11 cellular contexts compared by ENCODE assay signal in the genomic region with DNA sequence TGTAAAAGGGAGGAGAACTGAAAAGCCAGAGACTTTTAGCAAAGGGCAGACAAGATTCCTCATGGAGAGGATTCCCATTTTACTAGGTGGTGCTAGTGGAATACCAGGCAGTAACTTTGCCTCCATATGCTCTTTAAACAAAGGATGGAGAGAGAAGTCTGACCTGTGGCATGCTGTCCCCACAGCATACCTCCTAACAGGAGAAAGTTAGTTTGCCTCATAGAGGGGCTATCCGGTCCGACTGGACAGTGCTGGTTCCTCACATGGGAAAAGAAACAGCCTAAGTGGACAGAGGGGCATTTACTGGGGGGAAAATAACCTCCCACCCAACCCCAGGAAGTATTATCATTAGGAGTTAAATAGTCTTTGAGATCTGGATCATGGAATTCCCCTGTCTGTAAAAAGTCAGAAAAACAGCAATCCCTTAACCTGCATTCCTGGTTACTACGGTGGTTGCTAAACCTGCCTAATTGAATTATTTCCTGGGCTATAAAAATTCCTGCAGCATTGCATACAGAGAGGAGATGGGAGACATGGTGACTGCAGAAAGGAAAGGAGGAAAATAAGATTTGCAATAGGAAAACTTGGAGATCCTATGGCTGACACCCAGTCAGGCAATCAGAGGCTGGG. TPM values are rescaled to one million over a fixed set of nuclear protein-coding genes. Genes with fewer than 3 reads are reported as not detected.
DNase-seq lines count a peak whose midpoint lies in the region; ATAC-seq and TF ChIP-seq lines count a peak whose summit lies in the region.
"Had no signal": no experiment of that assay in that cellular context is flagged by ENCODE, and none has a peak within 500 bp of the region (broad histone marks: within the 10 kb centered on the region; RNA-seq: fewer than 3 reads in every experiment).

No MANE protein-coding gene starts in this region.

- H3K27ac ChIP-seq in A673 (ENCODE audit: low read depth, low read length, poor library complexity, severe bottlenecking) (no peak overlapping the region), IMR-90 (ENCODE audit: insufficient read depth, low read length) (no peak overlapping the region), caudate nucleus (ENCODE audit: low read depth, low read length) (no peak overlapping the region)

- H3K56ac ChIP-seq in IMR-90 (ENCODE audit: extremely low read depth, insufficient read depth, low read length): no peak overlapping the region

- no peak for TF ChIP-seq RAD21 in IMR-90 (IDR thresholded peaks at IDR 0.05; ENCODE audit: low read length)

- no peak overlapping the region for H2BK120ac ChIP-seq in IMR-90 (ENCODE audit: low read depth, low read length)

- H4K20me1 ChIP-seq in IMR-90 (ENCODE audit: insufficient read depth, low read length): peaks cover 2% of the 10 kb centered on the region; the same call in 1 of the 2 replicates

- BruUV-seq in A673 (replicated peaks; lab: Mats Ljungman, UMichigan) (no TSS peak), IMR-90 (replicated peaks; lab: Mats Ljungman, UMichigan) (no TSS peak)

- 0 out of 2 replicates have a peak overlapping the region, but pooled peaks have one; percentile 4 for H3K4ac ChIP-seq in IMR-90 (ENCODE audit: low read depth, low read length)

- H3K9ac ChIP-seq in IMR-90 (ENCODE audit: low read depth, low read length): no peak overlapping the region

- no peaks in the 10 kb centered on the region for H3K36me3 ChIP-seq in A673 (ENCODE audit: insufficient read depth, low read length, poor library complexity, severe bottlenecking)
- H3K36me3 ChIP-seq in IMR-90 (ENCODE audit: control insufficient read depth, insufficient read depth, low read length): no peaks in the 10 kb centered on the region; the same call in 1 of the 2 replicates

- intact Hi-C loops in A673 (cut with micrococcal nuclease; ENCODE audit: unreplicated experiment): loop anchor here (10.0 kb wide), 1 partner anchor 53 kb away; a partner anchor contains a TSS
- intact Hi-C loops in IMR-90 (cut with micrococcal nuclease): loop anchor here (5.0 kb wide), 1 partner anchor 56 kb away; a partner anchor contains a TSS
- intact Hi-C loops in dendritic cell treated with granulocyte-macrophage colony-stimulating factor and Interleukin-4, amounts not matched to agents 40 ng/mL and 50 ng/mL, for 4 days (cut with micrococcal nuclease): no loop called here
- intact Hi-C loops in natural killer cell (cut with micrococcal nuclease): no loop called here

- no peak overlapping the region for H3K14ac ChIP-seq in IMR-90 (replicated peaks; ENCODE audit: low read depth, low read length)

- H2BK5ac ChIP-seq in IMR-90 (ENCODE audit: low read depth, low read length, poor library complexity, severe bottlenecking): no peak overlapping the region

- no peaks in the 10 kb centered on the region; a peak in 2 of 4 replicates for H3K79me1 ChIP-seq in IMR-90 (ENCODE audit: low read depth in 1 of 2, low read length in 2 of 2)

- peaks cover 42% of the 10 kb centered on the region for H3K4me1 Mint-ChIP-seq in dendritic cell treated with granulocyte-macrophage colony-stimulating factor and Interleukin-4, amounts not matched to agents 40 ng/mL and 50 ng/mL, for 4 days (ENCODE audit: low read depth)
- peaks cover 32 to 52% of the 10 kb centered on the region in 2 donors for H3K4me1 Mint-ChIP-seq in natural killer cell

- in situ Hi-C loops in IMR-90 (cut with MboI; ENCODE audit: low sequenced_read_pairs): no loop called here

- 0 out of 2 replicates have a peak overlapping the region, but pooled peaks have one; percentile 45 for H3K23ac ChIP-seq in IMR-90 (ENCODE audit: low read depth, low read length)

- H3K9me3 ChIP-seq in A673 (ENCODE audit: low read depth, low read length, poor library complexity, severe bottlenecking) (no peaks in the 10 kb centered on the region), IMR-90 (ENCODE audit: control insufficient read depth, insufficient read depth, low read length) (no peaks in the 10 kb centered on the region)

- no peak overlapping the region for H4K8ac ChIP-seq in IMR-90 (ENCODE audit: low read depth in 2 of 2, low read length in 2 of 2)

- CTCF ChIA-PET in A673 (lab: Charles Lee): no interaction called here
- CTCF ChIA-PET in IMR-90 (lab: Yijun Ruan, JAX): interaction anchor here (2.2 kb wide), 1 partner anchor 73 kb away, joined by 6 read pairs; no protein-coding TSS in a partner anchor

- H3K27me3 ChIP-seq in A673 (replicated peaks; ENCODE audit: insufficient read depth, low read depth, low read length, poor library complexity): no peaks in the 10 kb centered on the region
- no peaks in the 10 kb centered on the region for H3K27me3 ChIP-seq in IMR-90 (ENCODE audit: control insufficient read depth, insufficient read depth, low read length)

- no peak overlapping the region for H2AK5ac ChIP-seq in IMR-90 (ENCODE audit: low read depth, low read length)

- no CpG with 5 or more reads among the region's 3 CpGs for WGBS in IMR-90 (ENCODE audit: extremely low coverage in 2 of 2, insufficient read length in 1 of 2), 2 experiments

- no peak for TF ChIP-seq POLR2A in IMR-90 (IDR thresholded peaks at IDR 0.05; ENCODE audit: low read depth, low read length)

- no peak overlapping the region for H2AFZ ChIP-seq in IMR-90 (replicated peaks; ENCODE audit: low read length, poor library complexity)

- no peak overlapping the region for H3K4me2 ChIP-seq in IMR-90 (ENCODE audit: low read depth, low read length)

- H2BK20ac ChIP-seq in IMR-90 (ENCODE audit: low read depth, low read length): no peak overlapping the region

- peaks cover 86% of the 10 kb centered on the region for H3K36me3 Mint-ChIP-seq in dendritic cell treated with granulocyte-macrophage colony-stimulating factor and Interleukin-4, amounts not matched to agents 40 ng/mL and 50 ng/mL, for 4 days (ENCODE audit: low read depth)
- H3K36me3 Mint-ChIP-seq in natural killer cell: no peaks in the 10 kb centered on the region

- POLR2A ChIA-PET in A673 (lab: Charles Lee; ENCODE audit: low non-redundant PET): no interaction called here
- POLR2A ChIA-PET in IMR-90 (lab: Charles Lee; ENCODE audit: unreplicated experiment): no interaction called here

- no peaks in the 10 kb centered on the region for H3K9me1 ChIP-seq in IMR-90 (ENCODE audit: insufficient read depth, low read length)

- TF ChIP-seq CTCF in A673 (conservative IDR thresholded peaks at IDR 0.05; ENCODE audit: low read depth, low read length) (no peak), IMR-90 (conservative IDR thresholded peaks at IDR 0.05; ENCODE audit: low read depth, low read length) (no peak), natural killer cell (IDR thresholded peaks at IDR 0.05) (no peak)

- H2BK15ac ChIP-seq in IMR-90 (ENCODE audit: low read depth, low read length): no peak overlapping the region

- H3K4me3 ChIP-seq in A673 (ENCODE audit: low read depth, low read length, poor library complexity, severe bottlenecking) (no peak overlapping the region), IMR-90 (ENCODE audit: insufficient read depth, low read depth, low read length) (no peak overlapping the region)

- peak overlapping the region; percentile 64 for H3K27ac Mint-ChIP-seq in dendritic cell treated with granulocyte-macrophage colony-stimulating factor and Interleukin-4, amounts not matched to agents 40 ng/mL and 50 ng/mL, for 4 days
- peak overlapping the region; percentile 79 to 95 for H3K27ac Mint-ChIP-seq in natural killer cell

- ATAC-seq in IMR-90 (ENCODE audit: low read depth): no peak
- ATAC-seq in natural killer cell: no peak

- H3K18ac ChIP-seq in IMR-90 (ENCODE audit: low read depth, low read length): no peak overlapping the region

- peaks cover 6% of the 10 kb centered on the region for H3K4me1 ChIP-seq in A673 (ENCODE audit: insufficient read depth, low read length, poor library complexity, severe bottlenecking)
- peaks cover 7% of the 10 kb centered on the region; the same call in 1 of the 2 replicates for H3K4me1 ChIP-seq in IMR-90 (ENCODE audit: control insufficient read depth, insufficient read depth, low read length)

- no peak overlapping the region for H4K5ac ChIP-seq in IMR-90 (ENCODE audit: low read depth, low read length)

- dilution Hi-C loops in IMR-90 (cut with HindIII; ENCODE audit: low sequenced_read_pairs, unreplicated experiment): no loop called here

- DNase-seq in A673 (ENCODE audit: low spot score): peak; percentile 11
- no peak for DNase-seq in IMR-90
- no peak for DNase-seq in natural killer cell
- DNase-seq in NCI-H69 (lab: John Stamatoyannopoulos, UW): no peak
- DNase-seq in caudate nucleus (lab: John Stamatoyannopoulos, UW): no peak
- DNase-seq in NCI-H2081 treated with DMSO at 0.1 percent for 48 hours (lab: John Stamatoyannopoulos, UW): no peak
- DNase-seq in OCI-M1 (lab: John Stamatoyannopoulos, UW): no peak
- DNase-seq: activated CD4-positive, CD25-positive, alpha-beta regulatory T cell treated with anti-CD3 and anti-CD28 coated beads, Interleukin-2, amount 50 U/mL, for 72 hours; glutamatergic neuron; NCI-H1092 had no signal

- no peak overlapping the region for H3K4me3 Mint-ChIP-seq in dendritic cell treated with granulocyte-macrophage colony-stimulating factor and Interleukin-4, amounts not matched to agents 40 ng/mL and 50 ng/mL, for 4 days
- H3K4me3 Mint-ChIP-seq in natural killer cell: peak overlapping the region; percentile 73

- H2AK9ac ChIP-seq in IMR-90 (replicated peaks; ENCODE audit: low read depth, low read length, poor library complexity): peak overlapping the region; percentile 38

- H3K9me3 Mint-ChIP-seq in dendritic cell treated with granulocyte-macrophage colony-stimulating factor and Interleukin-4, amounts not matched to agents 40 ng/mL and 50 ng/mL, for 4 days: no peaks in the 10 kb centered on the region
- no peaks in the 10 kb centered on the region for H3K9me3 Mint-ChIP-seq in natural killer cell

- H4K91ac ChIP-seq in IMR-90 (ENCODE audit: insufficient read depth, low read depth, low read length): no peak overlapping the region

- H3K27me3 Mint-ChIP-seq in dendritic cell treated with granulocyte-macrophage colony-stimulating factor and Interleukin-4, amounts not matched to agents 40 ng/mL and 50 ng/mL, for 4 days: no peaks in the 10 kb centered on the region
- H3K27me3 Mint-ChIP-seq in natural killer cell (ENCODE audit: low read depth in 2 of 2): no peaks in the 10 kb centered on the region

TF ChIP-seq in IMR-90, 13 proteins besides CTCF, POLR2A, EP300 and RAD21:
- TF ChIP-seq FOS (IDR thresholded peaks at IDR 0.05; ENCODE audit: low read depth, low read length) (no peak), BHLHE40 (IDR thresholded peaks at IDR 0.05; ENCODE audit: low read depth, low read length) (no peak)

RNA-seq across cellular contexts. Expression of a gene that starts 31.5 kb away (rescaled TPM):
- 20.8 and 24.1 TPM in 2 replicates for total RNA-seq in A673 (2021)
- 3.4 and 6.1 TPM in 2 replicates for total RNA-seq in IMR-90 (2012; rRNA removed)
- 2.3 and 2.8 TPM in 2 replicates for polyA plus RNA-seq in IMR-90 (2012; rRNA removed)
- polyA plus RNA-seq in IMR-90 (2012; cell fraction: cytosol; rRNA removed): 2.8 and 3.0 TPM in 2 replicates
- 4.0 and 4.2 TPM in 2 replicates for polyA plus RNA-seq in IMR-90 (2012; cell fraction: nucleus; rRNA removed; ENCODE audit: low replicate concordance)
- 10 to 100 TPM; 34.6 to 49.4 (median 35.9) TPM for total RNA-seq in natural killer cell

RNA-seq across cellular contexts. Expression of a gene that starts 56.0 kb away (rescaled TPM):
- total RNA-seq in A673 (2021): 5.1 and 6.5 TPM in 2 replicates
- 22.2 and 25.8 TPM in 2 replicates for total RNA-seq in IMR-90 (2012; rRNA removed)
- polyA plus RNA-seq in IMR-90 (2012; rRNA removed): 72.0 and 113 TPM in 2 replicates
- 21.8 and 32.1 TPM in 2 replicates for polyA plus RNA-seq in IMR-90 (2012; cell fraction: cytosol; rRNA removed)
- 18.7 and 28.6 TPM in 2 replicates for polyA plus RNA-seq in IMR-90 (2012; cell fraction: nucleus; rRNA removed; ENCODE audit: low replicate concordance)
- total RNA-seq in natural killer cell: 10 to 100 TPM; 44.6 to 63.6 (median 55.8) TPM

Comparison
In these comparisons a context has a peak if more than half of its experiments do, and no peak if none do; other contexts are left out.
1. intact Hi-C loops: an anchor here in A673 (10.0 kb wide) and IMR-90 (5.0 kb wide); none called in dendritic cell treated with granulocyte-macrophage colony-stimulating factor and Interleukin-4, amounts not matched to agents 40 ng/mL and 50 ng/mL, for 4 days and natural killer cell.